9 cellular contexts compared by ENCODE assay signal in the genomic region with DNA sequence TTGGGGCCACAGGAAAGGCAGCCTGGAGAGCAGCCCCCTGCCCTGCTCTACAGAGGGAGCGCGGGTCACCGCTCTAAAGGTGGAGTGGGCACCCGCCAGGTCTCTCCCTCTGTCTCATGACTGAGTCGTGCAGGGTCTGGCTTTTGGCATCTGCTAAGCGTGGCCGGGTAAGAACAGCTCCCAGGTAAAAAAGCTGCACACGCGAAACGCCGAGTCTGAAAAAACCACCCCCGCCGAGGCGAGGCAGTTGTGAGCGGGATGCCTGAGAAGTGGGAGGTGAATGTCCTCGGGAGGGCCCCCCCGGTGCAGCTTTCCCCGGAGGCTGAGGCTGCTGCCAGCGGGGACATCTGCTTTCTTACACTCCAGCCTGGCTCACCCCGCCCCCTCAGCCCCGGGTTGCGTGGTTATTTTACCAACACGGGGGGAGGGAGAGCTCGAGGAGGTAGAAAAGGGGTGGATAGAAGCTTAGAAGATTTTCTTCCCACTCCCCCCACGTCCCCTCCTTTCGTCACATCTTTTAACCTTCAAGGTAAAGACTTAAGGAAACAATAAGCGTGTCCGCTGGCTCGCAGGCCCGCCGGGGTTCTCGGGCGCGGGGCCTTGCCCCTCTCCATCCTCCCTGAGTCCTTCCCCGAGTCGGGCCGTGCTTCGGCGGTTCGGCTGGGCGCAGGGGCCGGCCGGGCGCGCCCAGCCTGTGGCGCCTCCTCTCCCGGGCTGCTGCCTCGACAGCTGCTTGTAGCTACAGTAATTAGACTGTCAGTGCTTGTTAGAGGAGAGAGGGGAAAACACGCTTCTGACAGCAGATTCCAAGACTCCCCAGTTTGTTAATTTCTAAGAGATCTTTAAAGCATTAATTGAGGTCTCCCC.
A peak's percentile ranks its signal among the peaks of the same experiment; 100 is the strongest.
DNase-seq lines count a peak whose midpoint lies in the region; ATAC-seq and TF ChIP-seq lines count a peak whose summit lies in the region.
"Had no signal": no experiment of that assay in that cellular context is flagged by ENCODE, and none has a peak within 500 bp of the region (broad histone marks: within the 10 kb centered on the region; RNA-seq: fewer than 3 reads in every experiment).

No MANE protein-coding gene starts in this region.

- no peak overlapping the region for H3K27ac ChIP-seq in SJSA1
- peak overlapping the region; percentile 96 for H3K27ac ChIP-seq in parathyroid adenoma

- no peaks in the 10 kb centered on the region for H3K9me3 Mint-ChIP-seq in activated naive CD8-positive, alpha-beta T cell treated with anti-CD3 and anti-CD28 coated beads, Interleukin-2, amount 50 U/mL, for 24 hours

- H3K9ac ChIP-seq in parathyroid adenoma = peak overlapping the region; percentile 17

- ATAC-seq in GM19025 (IDR thresholded peaks at IDR 0.05; ENCODE audit: low read depth, unreplicated experiment) (peak; percentile 38), HG03342 (IDR thresholded peaks at IDR 0.05; ENCODE audit: unreplicated experiment) (peak; percentile 49), left cardiac atrium (peak; percentile 71 to 90)
- ATAC-seq in activated naive CD8-positive, alpha-beta T cell treated with anti-CD3 and anti-CD28 coated beads, Interleukin-2, amount 50 U/mL, for 24 hours = peak; percentile 57
- ATAC-seq: HCT116 had no signal

- H3K36me3 ChIP-seq in SJSA1 (peaks cover 13% of the 10 kb centered on the region), parathyroid adenoma (ENCODE audit: control insufficient read depth, insufficient read depth, low read length) (no peaks in the 10 kb centered on the region)

- H3K9me3 ChIP-seq in SJSA1 (replicated peaks) = no peaks in the 10 kb centered on the region
- no peaks in the 10 kb centered on the region for H3K9me3 ChIP-seq in parathyroid adenoma (ENCODE audit: control insufficient read depth, low read length)

- peak overlapping the region; percentile 70 for H3K4me3 ChIP-seq in AG10803 (ENCODE audit: low read length)
- peak overlapping the region; percentile 44 for H3K4me3 ChIP-seq in SJSA1
- H3K4me3 ChIP-seq in parathyroid adenoma (ENCODE audit: low read depth, low read length) = peak overlapping the region; percentile 5

- H3K4me1 ChIP-seq in SJSA1 (replicated peaks) (peaks cover 19% of the 10 kb centered on the region), parathyroid adenoma (peaks cover 25% of the 10 kb centered on the region)

- H3K36me3 Mint-ChIP-seq in activated naive CD8-positive, alpha-beta T cell treated with anti-CD3 and anti-CD28 coated beads, Interleukin-2, amount 50 U/mL, for 24 hours (ENCODE audit: low read depth) = peaks cover 12% of the 10 kb centered on the region

- peak overlapping the region; percentile 83 for H3K27ac Mint-ChIP-seq in activated naive CD8-positive, alpha-beta T cell treated with anti-CD3 and anti-CD28 coated beads, Interleukin-2, amount 50 U/mL, for 24 hours

- TF ChIP-seq CTCF in AG10803 (conservative IDR thresholded peaks at IDR 0.05; ENCODE audit: low read length) (no peak), parathyroid adenoma (IDR thresholded peaks at IDR 0.05) (peak; percentile 5)

- H3K27me3 Mint-ChIP-seq in activated naive CD8-positive, alpha-beta T cell treated with anti-CD3 and anti-CD28 coated beads, Interleukin-2, amount 50 U/mL, for 24 hours = peaks cover 6% of the 10 kb centered on the region

- H3K4me1 Mint-ChIP-seq in activated naive CD8-positive, alpha-beta T cell treated with anti-CD3 and anti-CD28 coated beads, Interleukin-2, amount 50 U/mL, for 24 hours = peaks cover 39% of the 10 kb centered on the region

- peak overlapping the region; percentile 93 for H2AFZ ChIP-seq in parathyroid adenoma

- DNase-seq in AG10803 (ENCODE audit: low read depth) (peak; percentile 60), SJSA1 (ENCODE audit: low read depth in 1 of 2, low spot score in 2 of 2) (peak; percentile 63 to 65), left cardiac atrium (peak; percentile 53), NCI-H187 treated with DMSO at 0.1 percent for 48 hours (lab: John Stamatoyannopoulos, UW) (no peak)
- peak; percentile 58 for DNase-seq in activated naive CD8-positive, alpha-beta T cell treated with anti-CD3 and anti-CD28 coated beads, Interleukin-2, amount 50 U/mL, for 24 hours

- no peaks in the 10 kb centered on the region for H3K79me2 ChIP-seq in parathyroid adenoma

- peak overlapping the region; percentile 78 for H3K4me2 ChIP-seq in parathyroid adenoma (ENCODE audit: low read length)

- H3K27me3 ChIP-seq in SJSA1 (replicated peaks) (no peaks in the 10 kb centered on the region), parathyroid adenoma (ENCODE audit: control insufficient read depth, insufficient read depth, low read length) (no peaks in the 10 kb centered on the region)

- intact Hi-C loops in left cardiac atrium (cut with DNase I) = no loop called here

- H3K4me3 Mint-ChIP-seq in activated naive CD8-positive, alpha-beta T cell treated with anti-CD3 and anti-CD28 coated beads, Interleukin-2, amount 50 U/mL, for 24 hours = peak overlapping the region; percentile 84

Comparison
In these comparisons a context has a peak if more than half of its experiments do, and no peak if none do; other contexts are left out.
1. H3K4me3 ChIP-seq: peak in every context shown above with its lines; median percentile 70 in AG10803; 44 in SJSA1; 5 in parathyroid adenoma.